Comparison of ENCODE assay signal across 26 cellular contexts in the genomic region with DNA sequence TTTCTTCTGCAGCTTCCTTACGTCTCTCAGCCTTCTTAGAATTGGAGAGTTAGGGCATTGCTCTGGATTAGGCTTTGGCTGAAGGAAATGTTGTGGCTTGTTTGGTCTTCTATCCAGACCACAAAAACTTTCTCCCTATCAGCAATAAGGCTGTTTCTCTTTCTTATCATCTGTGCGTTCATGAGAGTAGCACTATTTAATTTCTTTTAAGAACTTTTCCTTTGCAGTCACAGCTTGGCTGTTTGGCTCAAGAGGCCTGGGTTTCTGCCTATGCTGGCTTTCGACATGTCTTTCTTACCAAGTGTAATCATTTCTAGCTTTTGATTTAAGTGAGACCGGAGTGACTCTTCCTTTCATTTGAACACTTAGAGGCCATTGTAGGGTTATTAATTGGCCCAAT. TPM values are rescaled to one million over a fixed set of nuclear protein-coding genes. Genes with fewer than 3 reads are reported as not detected.
"Had no signal": no experiment of that assay in that cellular context is flagged by ENCODE, and none has a peak within 500 bp of the region (broad histone marks: within the 10 kb centered on the region; RNA-seq: fewer than 3 reads in every experiment).

No MANE protein-coding gene starts in this region.

- H3K27me3 ChIP-seq: body of pancreas had no signal

- H3K4me2 ChIP-seq: KMS-11 had no signal

- FAIRE-seq: bronchial epithelial cell, RCC 7860 had no signal

- H3K9ac ChIP-seq: KMS-11 had no signal

- H3K27ac ChIP-seq: body of pancreas, KMS-11 had no signal

- H3K9me3 Mint-ChIP-seq: activated CD4-positive, alpha-beta T cell treated with anti-CD3 and anti-CD28 coated beads, Interleukin-2, amount 10 ng/mL, durations not matched to agents 24 days and 14 days; activated T-cell treated with anti-CD3 and anti-CD28 coated beads, Interleukin-2, amount 50 U/mL, for 72 hours; activated T-helper 2 cell treated with anti-CD3 and anti-CD28 coated beads, Interferon-gamma antibody, Interleukin-2, Interleukin-4, amounts not matched to agents 10 μg/mL and 5 μg/mL and 100 μg/mL, durations not matched to agents 14 hours and 24 hours and 36 hours; WTC11 had no signal

- H3K4me3 ChIP-seq: body of pancreas had no signal

- H3K4me3 Mint-ChIP-seq: activated CD4-positive, alpha-beta T cell treated with anti-CD3 and anti-CD28 coated beads, Interleukin-2, amount 10 ng/mL, durations not matched to agents 24 days and 14 days; T-helper 17 cell; WTC11 had no signal

- H3K27ac Mint-ChIP-seq: activated CD4-positive, alpha-beta T cell treated with anti-CD3 and anti-CD28 coated beads, Interleukin-2, amount 10 ng/mL, durations not matched to agents 24 days and 14 days; activated T-cell treated with anti-CD3 and anti-CD28 coated beads, Interleukin-2, amount 50 U/mL, for 72 hours; activated T-helper 2 cell treated with anti-CD3 and anti-CD28 coated beads, Interferon-gamma antibody, Interleukin-2, Interleukin-4, amounts not matched to agents 10 μg/mL and 5 μg/mL and 100 μg/mL, durations not matched to agents 14 hours and 24 hours and 36 hours; T-helper 17 cell; WTC11 had no signal

- DNase-seq: activated CD4-positive, alpha-beta T cell treated with anti-CD3 and anti-CD28 coated beads for 1 hour; activated CD4-positive, alpha-beta T cell treated with anti-CD3 and anti-CD28 coated beads, Interleukin-2, amount 10 ng/mL, durations not matched to agents 24 days and 14 days; activated CD4-positive, alpha-beta T cell treated with anti-CD3 and anti-CD28 coated beads, Interleukin-2, amount 50 U/mL, for 48 hours; activated gamma-delta T cell treated with Interleukin-2 at 50 U/mL for 16 hours; activated naive CD4-positive, alpha-beta T cell treated with anti-CD3 and anti-CD28 coated beads, Interleukin-2, amount 50 U/mL, for 16 hours; activated T-cell treated with anti-CD3 and anti-CD28 coated beads for 4 hours; activated T-cell treated with anti-CD3 and anti-CD28 coated beads, Interleukin-2, amount 50 U/mL, for 72 hours; anterior cingulate cortex; body of pancreas; central memory CD4-positive, alpha-beta T cell; NCI-H1092 treated with DMSO at 0.1 percent for 48 hours; NCI-H1436; NCI-H187 treated with DMSO at 0.1 percent for 48 hours; NCI-H2081 treated with DMSO at 0.1 percent for 48 hours; NCI-H446; NCI-H524; PC-3; SHP77 treated with DMSO at 0.1 percent for 48 hours; T-helper 17 cell; T-helper 9 cell had no signal

- H3K9me3 ChIP-seq: body of pancreas had no signal

- H3K27me3 Mint-ChIP-seq: activated CD4-positive, alpha-beta T cell treated with anti-CD3 and anti-CD28 coated beads, Interleukin-2, amount 10 ng/mL, durations not matched to agents 24 days and 14 days; T-helper 17 cell had no signal

- ATAC-seq: body of pancreas, PC-3, T-helper 17 cell, WTC11 had no signal

- H3K4me1 ChIP-seq: body of pancreas had no signal

RNA-seq across cellular contexts. Expression of a gene that starts 47.4 kb away (rescaled TPM):
- total RNA-seq: MCF 10A, PC-3 had no signal
